13 cellular contexts compared by ENCODE assay signal in genomic region chr9:127961166-127961490, GRCh38. TPM values are rescaled to one million over a fixed set of nuclear protein-coding genes. Genes with fewer than 3 reads are reported as not detected.
DNase-seq lines count a peak whose midpoint lies in the region; ATAC-seq and TF ChIP-seq lines count a peak whose summit lies in the region.
"Had no signal": no experiment of that assay in that cellular context is flagged by ENCODE, and none has a peak within 500 bp of the region (broad histone marks: within the 10 kb centered on the region; RNA-seq: fewer than 3 reads in every experiment).

No MANE protein-coding gene starts in this region.

- H3K27ac ChIP-seq in CD8-positive, alpha-beta T cell (ENCODE audit: low read depth, low read length): peak overlapping the region; percentile 14
- H3K27ac ChIP-seq in RWPE1 (peak overlapping the region; percentile 100), rectal smooth muscle tissue (ENCODE audit: low read depth, low read length) (peak overlapping the region; percentile 98)
- H3K27ac ChIP-seq in effector memory CD4-positive, alpha-beta T cell (ENCODE audit: insufficient read depth, low read length, poor library complexity, severe bottlenecking): peak overlapping the region; percentile 58

- ATAC-seq in CD8-positive, alpha-beta T cell: no peak
- ATAC-seq in HG03025 (IDR thresholded peaks at IDR 0.05; ENCODE audit: low FRiP score, unreplicated experiment): no peak

- no peaks in the 10 kb centered on the region for H3K9me3 ChIP-seq in CD8-positive, alpha-beta T cell (ENCODE audit: low read length)
- H3K9me3 ChIP-seq in effector memory CD4-positive, alpha-beta T cell (ENCODE audit: control insufficient read depth, low read length): no peaks in the 10 kb centered on the region

- no peaks in the 10 kb centered on the region for H3K9me3 Mint-ChIP-seq in CD8-positive, alpha-beta T cell

- peaks cover 64% of the 10 kb centered on the region for H3K36me3 Mint-ChIP-seq in CD8-positive, alpha-beta T cell

- peaks cover 99% of the 10 kb centered on the region for H3K4me1 ChIP-seq in CD8-positive, alpha-beta T cell (ENCODE audit: insufficient read depth, low read length)
- peaks cover 85% of the 10 kb centered on the region for H3K4me1 ChIP-seq in effector memory CD4-positive, alpha-beta T cell (ENCODE audit: control insufficient read depth, insufficient read depth, low read length, poor library complexity, severe bottlenecking)
- peaks cover 47% of the 10 kb centered on the region for H3K4me1 ChIP-seq in rectal smooth muscle tissue (ENCODE audit: control insufficient read depth, insufficient read depth, low read length)

- DNase-seq in CD8-positive, alpha-beta T cell: no peak
- DNase-seq in RWPE1 (ENCODE audit: low spot score) (no peak), EL (no peak)
- DNase-seq in effector memory CD4-positive, alpha-beta T cell: no peak
- DNase-seq in stimulated activated CD4-positive, alpha-beta T cell treated with anti-CD3 and anti-CD28 coated beads, Interleukin-2, amount 100 ng/mL, for 48 hours: no peak
- DNase-seq: Caco-2, GOT3, islet precursor cell, NCI-H1048, NCI-H446, nucleus accumbens had no signal

- POLR2A ChIA-PET in CD8-positive, alpha-beta T cell (lab: Charles Lee): interaction anchor here (1.6 to 13.3 kb wide), 3 partner anchors 14 to 66 kb away, joined by 6 to 220 read pairs (median 8); partner anchors contain the start of gene EEIG1
- POLR2A ChIA-PET in RWPE1 (lab: Yijun Ruan, JAX; ENCODE audit: low non-redundant PET): no interaction called here

- H3K4me1 Mint-ChIP-seq in CD8-positive, alpha-beta T cell (ENCODE audit: low read depth): peaks cover 89% of the 10 kb centered on the region

- H3K27me3 Mint-ChIP-seq in CD8-positive, alpha-beta T cell (ENCODE audit: low read depth): no peaks in the 10 kb centered on the region

- TF ChIP-seq CTCF in CD8-positive, alpha-beta T cell (IDR thresholded peaks at IDR 0.05): no peak
- no peak for TF ChIP-seq CTCF in RWPE1 (conservative IDR thresholded peaks at IDR 0.05; ENCODE audit: low read depth)

- H3K4me3 Mint-ChIP-seq in CD8-positive, alpha-beta T cell: peak overlapping the region; percentile 57

- H3K9ac ChIP-seq in rectal smooth muscle tissue (ENCODE audit: low read length): no peak overlapping the region

- H3K27me3 ChIP-seq in CD8-positive, alpha-beta T cell (ENCODE audit: insufficient read depth, low read length): no peaks in the 10 kb centered on the region
- no peaks in the 10 kb centered on the region for H3K27me3 ChIP-seq in effector memory CD4-positive, alpha-beta T cell (replicated peaks; ENCODE audit: control insufficient read depth, insufficient read depth, low read length, poor library complexity, severe bottlenecking)
- no peaks in the 10 kb centered on the region for H3K27me3 ChIP-seq in rectal smooth muscle tissue (ENCODE audit: control insufficient read depth, insufficient read depth, low read length)

- peaks cover 9% of the 10 kb centered on the region for H3K36me3 ChIP-seq in CD8-positive, alpha-beta T cell (ENCODE audit: insufficient read depth, low read length)
- H3K36me3 ChIP-seq in effector memory CD4-positive, alpha-beta T cell (ENCODE audit: control insufficient read depth, insufficient read depth, low read length): peaks cover 18% of the 10 kb centered on the region
- no peaks in the 10 kb centered on the region for H3K36me3 ChIP-seq in rectal smooth muscle tissue (ENCODE audit: control insufficient read depth, insufficient read depth, low read length)

- H3K27ac Mint-ChIP-seq in CD8-positive, alpha-beta T cell: peak overlapping the region; percentile 99

- CTCF ChIA-PET in CD8-positive, alpha-beta T cell (lab: Charles Lee): interaction anchor here (0.6 to 34.6 kb wide), 11 partner anchors 11 to 156 kb away, joined by 3 to 573 read pairs (median 8); partner anchors contain the start of gene DPM2
- CTCF ChIA-PET in RWPE1 (lab: Yijun Ruan, JAX): interaction anchor here (0.6 to 3.1 kb wide), 4 partner anchors 9 to 753 kb away, joined by 3 to 11 read pairs (median 5); no protein-coding TSS in a partner anchor

- H3K4me3 ChIP-seq in CD8-positive, alpha-beta T cell (ENCODE audit: low read depth, low read length): peak overlapping the region; percentile 25
- H3K4me3 ChIP-seq in effector memory CD4-positive, alpha-beta T cell (ENCODE audit: insufficient read depth, low read depth, low read length, poor library complexity, severe bottlenecking): no peak overlapping the region
- H3K4me3 ChIP-seq in rectal smooth muscle tissue (ENCODE audit: low read length): no peak overlapping the region

- intact Hi-C loops in CD8-positive, alpha-beta T cell (cut with DNase I, micrococcal nuclease): loop anchor here in 1 of 2 experiments (5.0 kb wide), 1 partner anchor 241 kb away; the partner anchor contains the start of gene DNM1

RNA-seq across cellular contexts. Expression of gene EEIG1, which starts 19.7 kb away (rescaled TPM):
- total RNA-seq in CD8-positive, alpha-beta T cell: 100 to 1,000 TPM; 359 to 378 TPM

RNA-seq across cellular contexts. Expression of gene DPM2, which starts 23.5 kb away (rescaled TPM):
- total RNA-seq in CD8-positive, alpha-beta T cell: 10 to 100 TPM; 40.2 to 42.7 TPM

RNA-seq across cellular contexts. Expression of gene PIP5KL1, which starts 30.6 kb away (rescaled TPM):
- total RNA-seq in CD8-positive, alpha-beta T cell: 1 to 10 TPM; 5.1 to 7.4 TPM

RNA-seq across cellular contexts. Expression of gene ST6GALNAC4, which starts 44.3 kb away (rescaled TPM):
- total RNA-seq in CD8-positive, alpha-beta T cell: 10 to 100 TPM; 40.0 to 47.6 TPM

Comparison
In these comparisons a context has a peak if more than half of its experiments do, and no peak if none do; other contexts are left out.
1. H3K27ac ChIP-seq: peak in every context shown above with its lines; median percentile 100 in RWPE1; 98 in rectal smooth muscle tissue; 58 in effector memory CD4-positive, alpha-beta T cell; 14 in CD8-positive, alpha-beta T cell.